Comparison of ENCODE assay signal across 31 cellular contexts in the genomic region with DNA sequence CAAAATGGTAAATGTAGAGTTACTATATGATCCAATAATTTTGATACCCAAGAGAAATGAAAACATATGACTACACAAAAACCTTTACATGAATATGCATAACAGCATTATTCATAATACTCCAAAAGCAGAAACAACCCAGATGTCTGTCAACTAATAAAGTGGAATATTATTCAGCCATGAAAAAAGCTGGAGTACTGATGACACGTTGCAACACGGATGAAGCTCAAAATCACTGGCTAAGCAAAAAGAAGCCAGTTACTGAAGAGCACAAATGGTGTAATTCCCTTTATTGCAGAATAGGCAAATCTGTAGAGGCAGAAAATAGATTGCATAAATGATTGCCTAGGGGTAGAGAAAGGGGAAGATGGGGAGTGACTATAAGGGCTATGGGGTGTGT.
"Had no signal": no experiment of that assay in that cellular context is flagged by ENCODE, and none has a peak within 500 bp of the region (broad histone marks: within the 10 kb centered on the region; RNA-seq: fewer than 3 reads in every experiment).

No MANE protein-coding gene starts in this region.

- DNase-seq: activated CD4-positive, alpha-beta memory T cell treated with anti-CD3 and anti-CD28 coated beads, Interleukin-2, amount 10 ng/mL, durations not matched to agents 7 days and 5 days; activated CD4-positive, alpha-beta T cell treated with anti-CD3 and anti-CD28 coated beads for 1 hour; activated CD4-positive, alpha-beta T cell treated with anti-CD3 and anti-CD28 coated beads for 48 hours; activated CD4-positive, CD25-positive, alpha-beta regulatory T cell; activated effector memory CD4-positive, alpha-beta T cell treated with anti-CD3 and anti-CD28 coated beads, Interleukin-2, amount 50 U/mL, for 16 hours; activated naive CD4-positive, alpha-beta T cell; activated naive CD8-positive, alpha-beta T cell treated with anti-CD3 and anti-CD28 coated beads, Interleukin-2, amount 10 ng/mL, durations not matched to agents 7 days and 5 days; activated T-cell treated with anti-CD3 and anti-CD28 coated beads, Interleukin-2, amount 50 U/mL, for 1 hour; activated T-cell treated with anti-CD3 and anti-CD28 coated beads, Interleukin-2, amount 50 U/mL, for 72 hours; amygdala; colonic mucosa; MM.1S; NCI-H1092; NCI-H1436 treated with DMSO at 0.1 percent for 48 hours; NCI-H1694 treated with DMSO at 0.1 percent for 48 hours; NCI-H2029; NCI-H345; NCI-H524 treated with DMSO at 0.1 percent for 48 hours; PC-3; Peyer's patch; RPMI8226; SHP77 treated with DMSO at 0.1 percent for 48 hours; SW 1271; T1000; WERI-Rb-1 had no signal

- H3K36me3 Mint-ChIP-seq: activated naive CD4-positive, alpha-beta T cell treated with anti-CD3 and anti-CD28 coated beads, Interleukin-2, amount 50 U/mL, for 24 hours; activated naive CD8-positive, alpha-beta T cell treated with anti-CD3 and anti-CD28 coated beads, Interleukin-2, amount 10 ng/mL, durations not matched to agents 7 days and 5 days had no signal

- H3K4me3 ChIP-seq: ascending aorta, cardiac muscle cell, colonic mucosa, Peyer's patch had no signal

- H3K9ac ChIP-seq: KMS-11 had no signal

- H3K4me1 Mint-ChIP-seq: activated CD4-positive, alpha-beta memory T cell treated with anti-CD3 and anti-CD28 coated beads, Interleukin-2, amount 10 ng/mL, durations not matched to agents 7 days and 5 days; activated naive CD4-positive, alpha-beta T cell treated with anti-CD3 and anti-CD28 coated beads, Interleukin-2, amount 50 U/mL, for 24 hours; activated naive CD8-positive, alpha-beta T cell treated with anti-CD3 and anti-CD28 coated beads, Interleukin-2, amount 10 ng/mL, durations not matched to agents 7 days and 5 days; activated T-helper 17 cell treated with anti-CD3 and anti-CD28 coated beads, Interleukin-2, amount 50 U/mL, for 72 hours; central memory CD8-positive, alpha-beta T cell had no signal

- H3K27me3 ChIP-seq: ascending aorta, cardiac muscle cell, colonic mucosa, Peyer's patch had no signal

- H3K9me3 Mint-ChIP-seq: activated CD4-positive, alpha-beta memory T cell treated with anti-CD3 and anti-CD28 coated beads, Interleukin-2, amount 10 ng/mL, durations not matched to agents 7 days and 5 days; activated naive CD4-positive, alpha-beta T cell treated with anti-CD3 and anti-CD28 coated beads, Interleukin-2, amount 50 U/mL, for 24 hours; activated naive CD8-positive, alpha-beta T cell treated with anti-CD3 and anti-CD28 coated beads, Interleukin-2, amount 10 ng/mL, durations not matched to agents 7 days and 5 days; activated T-helper 17 cell treated with anti-CD3 and anti-CD28 coated beads, Interleukin-2, amount 50 U/mL, for 72 hours; central memory CD8-positive, alpha-beta T cell had no signal

- ATAC-seq: activated T-cell treated with anti-CD3 and anti-CD28 coated beads, Interleukin-2, amount 50 U/mL, for 72 hours; activated T-helper 17 cell treated with anti-CD3 and anti-CD28 coated beads, Interleukin-2, amount 50 U/mL, for 72 hours; PC-3 had no signal

- H3K4me2 ChIP-seq: KMS-11 had no signal

- H3K27ac Mint-ChIP-seq: activated CD4-positive, alpha-beta memory T cell treated with anti-CD3 and anti-CD28 coated beads, Interleukin-2, amount 10 ng/mL, durations not matched to agents 7 days and 5 days; activated naive CD4-positive, alpha-beta T cell treated with anti-CD3 and anti-CD28 coated beads, Interleukin-2, amount 50 U/mL, for 24 hours; activated naive CD8-positive, alpha-beta T cell treated with anti-CD3 and anti-CD28 coated beads, Interleukin-2, amount 10 ng/mL, durations not matched to agents 7 days and 5 days; activated T-cell treated with anti-CD3 and anti-CD28 coated beads, Interleukin-2, amount 50 U/mL, for 72 hours; activated T-helper 17 cell treated with anti-CD3 and anti-CD28 coated beads, Interleukin-2, amount 50 U/mL, for 72 hours had no signal

- H3K9me3 ChIP-seq: ascending aorta, colonic mucosa, Peyer's patch had no signal

- H3K4me1 ChIP-seq: colonic mucosa, Peyer's patch had no signal

- H3K4me3 Mint-ChIP-seq: activated CD4-positive, alpha-beta memory T cell treated with anti-CD3 and anti-CD28 coated beads, Interleukin-2, amount 10 ng/mL, durations not matched to agents 7 days and 5 days; activated naive CD4-positive, alpha-beta T cell treated with anti-CD3 and anti-CD28 coated beads, Interleukin-2, amount 50 U/mL, for 24 hours; activated naive CD8-positive, alpha-beta T cell treated with anti-CD3 and anti-CD28 coated beads, Interleukin-2, amount 10 ng/mL, durations not matched to agents 7 days and 5 days; activated T-cell treated with anti-CD3 and anti-CD28 coated beads, Interleukin-2, amount 50 U/mL, for 72 hours; activated T-helper 17 cell treated with anti-CD3 and anti-CD28 coated beads, Interleukin-2, amount 50 U/mL, for 72 hours; central memory CD8-positive, alpha-beta T cell had no signal

- H3K36me3 ChIP-seq: ascending aorta, cardiac muscle cell, colonic mucosa, Peyer's patch, WERI-Rb-1 had no signal

- H3K27ac ChIP-seq: ascending aorta, cardiac muscle cell, colonic mucosa, KMS-11, Peyer's patch, WERI-Rb-1 had no signal
